ENCODE assay signal across 8 cellular contexts in the genomic region with DNA sequence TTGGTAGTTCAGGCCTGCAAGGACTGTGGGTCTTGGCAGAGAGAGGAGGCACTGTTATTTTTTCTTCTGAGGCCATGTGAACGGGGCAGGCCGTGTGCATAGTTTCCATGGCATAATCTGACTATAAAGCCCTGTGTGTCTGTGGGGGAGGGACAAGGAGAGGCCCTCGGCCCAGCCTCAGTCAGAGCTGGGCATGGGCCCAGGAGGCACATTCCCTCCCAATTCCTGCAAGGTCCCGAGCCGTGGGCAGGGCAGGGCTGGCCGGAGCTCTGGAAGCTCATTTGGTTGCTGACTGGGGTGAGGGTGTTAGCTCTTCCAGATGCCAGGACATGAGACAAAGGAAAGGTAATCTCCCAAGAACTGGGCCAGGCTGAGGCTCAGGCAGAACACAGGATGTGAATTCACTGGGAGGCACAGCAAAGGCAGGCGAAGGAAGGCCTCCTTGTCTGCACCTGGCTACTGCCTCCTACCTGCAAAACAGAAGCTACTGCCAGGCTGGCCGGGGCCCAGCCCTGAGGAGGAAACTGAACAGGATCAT. TPM values are rescaled to one million over a fixed set of nuclear protein-coding genes. Genes with fewer than 3 reads are reported as not detected.
DNase-seq lines count a peak whose midpoint lies in the region; ATAC-seq and TF ChIP-seq lines count a peak whose summit lies in the region.

No MANE protein-coding gene starts in this region.

- H3K36me3 Mint-ChIP-seq in brain = no peaks in the 10 kb centered on the region

- H3K4me1 Mint-ChIP-seq in brain = peaks cover 70% of the 10 kb centered on the region

- peak overlapping the region; percentile 70 to 97 (median 92) for H3K27ac Mint-ChIP-seq in brain

- H3K27me3 Mint-ChIP-seq in brain = peaks cover 7% of the 10 kb centered on the region

- H3K4me3 Mint-ChIP-seq in brain = peak overlapping the region in 3 of 5 experiments; percentile 5 to 23 (median 15)

- peak; percentile 51 for DNase-seq in EL
- DNase-seq in hepatic stellate cell (ENCODE audit: low spot score) = peak; percentile 67
- DNase-seq in putamen (ENCODE audit: low spot score) = peak; percentile 92

- no peak for ATAC-seq in GM21723 (IDR thresholded peaks at IDR 0.05; ENCODE audit: unreplicated experiment)
- ATAC-seq in GM18861 (IDR thresholded peaks at IDR 0.05; ENCODE audit: unreplicated experiment) = no peak
- no peak for ATAC-seq in GM21447 (IDR thresholded peaks at IDR 0.05; ENCODE audit: unreplicated experiment)
- no peak for ATAC-seq in HG03565 (IDR thresholded peaks at IDR 0.05; ENCODE audit: unreplicated experiment)

- no peaks in the 10 kb centered on the region for H3K9me3 Mint-ChIP-seq in brain

- TF ChIP-seq CTCF in brain (conservative IDR thresholded peaks at IDR 0.05) = no peak

RNA-seq across cellular contexts. Expression of a gene that starts 22.0 kb away (rescaled TPM):
- polyA plus RNA-seq in brain (ENCODE audit: insufficient read depth, low read depth, low replicate concordance) = 50.7 TPM
